Comparison of ENCODE assay signal across 16 cellular contexts in the genomic region with DNA sequence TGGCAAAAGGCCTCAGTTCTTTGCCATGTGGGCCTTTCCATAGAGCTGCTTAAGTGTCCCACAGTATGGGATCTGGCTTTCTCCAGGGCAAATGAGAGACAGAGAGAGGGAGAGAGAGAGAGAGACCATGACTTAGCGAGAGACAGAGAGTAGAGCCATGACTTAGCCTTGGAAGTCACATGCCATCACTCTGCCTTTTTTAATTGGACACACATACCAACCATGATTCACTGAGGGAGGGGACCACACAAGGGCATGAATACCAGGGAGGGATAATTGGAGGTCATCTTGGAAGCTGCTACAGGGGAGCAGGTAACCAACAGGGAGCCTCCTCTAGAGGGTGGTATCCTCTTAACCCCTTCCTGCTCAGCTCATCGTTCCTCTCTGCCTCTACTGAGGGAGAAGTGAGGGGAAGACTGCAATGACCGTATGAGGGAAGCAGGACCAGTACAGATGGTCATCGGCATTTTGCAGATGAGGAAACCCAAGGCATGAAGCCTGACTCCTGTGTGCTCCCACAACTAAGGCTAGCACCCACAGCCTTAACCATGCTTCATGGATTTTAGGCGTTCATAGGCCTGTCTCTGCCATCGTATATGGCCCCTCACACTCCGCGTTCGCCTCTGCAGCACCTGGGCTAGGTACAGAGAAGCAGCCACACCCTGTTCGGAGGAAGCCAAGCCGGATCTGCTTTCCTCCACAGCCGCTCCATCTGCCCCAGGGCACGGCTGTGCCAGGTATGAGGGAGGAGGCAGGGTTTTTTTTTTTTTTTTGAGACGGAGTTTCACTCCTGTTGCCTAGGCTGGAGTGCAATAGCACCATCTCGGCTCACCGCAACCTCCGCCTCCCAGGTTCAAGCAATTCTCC. TPM values are rescaled to one million over a fixed set of nuclear protein-coding genes. Genes with fewer than 3 reads are reported as not detected.
DNase-seq lines count a peak whose midpoint lies in the region; ATAC-seq, FAIRE-seq and TF ChIP-seq lines count a peak whose summit lies in the region.
"Had no signal": no experiment of that assay in that cellular context is flagged by ENCODE, and none has a peak within 500 bp of the region (broad histone marks: within the 10 kb centered on the region; RNA-seq: fewer than 3 reads in every experiment).

No MANE protein-coding gene starts in this region.

- POLR2A ChIA-PET in activated CD8-positive, alpha-beta T cell treated with anti-CD3 and anti-CD28 coated beads for 36 hours (lab: Charles Lee): interaction anchor here (0.6 kb wide), 1 partner anchor 146 kb away, joined by 3 read pairs; no protein-coding TSS in a partner anchor

- no peaks in the 10 kb centered on the region for H3K27me3 ChIP-seq in keratinocyte (ENCODE audit: control insufficient read depth, extremely low read depth, insufficient read depth, low read length)
- H3K27me3 ChIP-seq in thoracic aorta (replicated peaks; ENCODE audit: insufficient read depth): no peaks in the 10 kb centered on the region
- no peaks in the 10 kb centered on the region for H3K27me3 ChIP-seq in effector memory CD4-positive, alpha-beta T cell (replicated peaks; ENCODE audit: control insufficient read depth, insufficient read depth, low read length, poor library complexity, severe bottlenecking)
- H3K27me3 ChIP-seq: heart left ventricle had no signal

- CTCF ChIA-PET in activated CD8-positive, alpha-beta T cell treated with anti-CD3 and anti-CD28 coated beads for 36 hours (lab: Charles Lee): interaction anchor here (0.8 to 4.9 kb wide), 3 partner anchors 18 to 162 kb away, joined by 3 to 27 read pairs (median 22); no protein-coding TSS in a partner anchor

- FAIRE-seq in keratinocyte (lab: Jason Lieb, UNC): peak; percentile 81

- H3K27me3 Mint-ChIP-seq in activated T-cell treated with anti-CD3 and anti-CD28 coated beads, Interleukin-2, amount 50 U/mL, for 24 hours: no peaks in the 10 kb centered on the region
- no peaks in the 10 kb centered on the region for H3K27me3 Mint-ChIP-seq in activated T-cell treated with anti-CD3 and anti-CD28 coated beads, Interleukin-2, amount 50 U/mL, for 4 hours (ENCODE audit: low read depth)
- H3K27me3 Mint-ChIP-seq in activated CD8-positive, alpha-beta T cell treated with anti-CD3 and anti-CD28 coated beads for 36 hours: no peaks in the 10 kb centered on the region

- dilution Hi-C loops in keratinocyte (cut with MboI; ENCODE audit: extremely low pct_ligation_motif_present, low sequenced_read_pairs): no loop called here

- no peak overlapping the region for H2AFZ ChIP-seq in keratinocyte (ENCODE audit: control insufficient read depth, low read length)

- no peaks in the 10 kb centered on the region for H3K9me1 ChIP-seq in keratinocyte (ENCODE audit: control insufficient read depth, extremely low read depth, insufficient read depth, low read length)

- H3K27ac ChIP-seq in keratinocyte (ENCODE audit: control insufficient read depth, insufficient read depth, low read length) (peak overlapping the region; percentile 25), thoracic aorta (peak overlapping the region; percentile 21 to 29)
- H3K27ac ChIP-seq in effector memory CD4-positive, alpha-beta T cell (ENCODE audit: insufficient read depth, low read length, poor library complexity, severe bottlenecking): no peak overlapping the region

- H3K27ac Mint-ChIP-seq in activated T-cell treated with anti-CD3 and anti-CD28 coated beads, Interleukin-2, amount 50 U/mL, for 24 hours: peak overlapping the region; percentile 7
- H3K27ac Mint-ChIP-seq in activated CD8-positive, alpha-beta T cell treated with anti-CD3 and anti-CD28 coated beads for 36 hours: peak overlapping the region; percentile 32

- H3K9ac ChIP-seq in keratinocyte (ENCODE audit: control insufficient read depth, extremely low read depth, insufficient read depth, low read length): no peak overlapping the region

- peaks cover 20% of the 10 kb centered on the region for H3K4me1 Mint-ChIP-seq in activated T-cell treated with anti-CD3 and anti-CD28 coated beads, Interleukin-2, amount 50 U/mL, for 24 hours (ENCODE audit: low read depth)
- peaks cover 17% of the 10 kb centered on the region for H3K4me1 Mint-ChIP-seq in activated T-cell treated with anti-CD3 and anti-CD28 coated beads, Interleukin-2, amount 50 U/mL, for 4 hours (ENCODE audit: low read depth)
- H3K4me1 Mint-ChIP-seq in activated CD8-positive, alpha-beta T cell treated with anti-CD3 and anti-CD28 coated beads for 36 hours (ENCODE audit: low read depth): peaks cover 16% of the 10 kb centered on the region

- no peak for ATAC-seq in activated T-cell treated with anti-CD3 and anti-CD28 coated beads, Interleukin-2, amount 50 U/mL, for 4 hours
- no peak for ATAC-seq in activated CD8-positive, alpha-beta T cell treated with anti-CD3 and anti-CD28 coated beads for 36 hours
- no peak for ATAC-seq in thoracic aorta (ENCODE audit: insufficient number of reproducible peaks, low FRiP score, low read depth)
- ATAC-seq in GM19351 (IDR thresholded peaks at IDR 0.05; ENCODE audit: unreplicated experiment): no peak
- ATAC-seq: HCT116 had no signal

- no peak overlapping the region for H3K4me3 Mint-ChIP-seq in activated T-cell treated with anti-CD3 and anti-CD28 coated beads, Interleukin-2, amount 50 U/mL, for 24 hours
- no peak overlapping the region for H3K4me3 Mint-ChIP-seq in activated T-cell treated with anti-CD3 and anti-CD28 coated beads, Interleukin-2, amount 50 U/mL, for 4 hours
- no peak overlapping the region for H3K4me3 Mint-ChIP-seq in activated CD8-positive, alpha-beta T cell treated with anti-CD3 and anti-CD28 coated beads for 36 hours

- peaks cover 0 to 5% of the 10 kb centered on the region in 2 experiments for H3K36me3 ChIP-seq in keratinocyte (ENCODE audit: control insufficient read depth in 2 of 2, extremely low read depth in 1 of 2, insufficient read depth in 2 of 2, low read length in 2 of 2)
- no peaks in the 10 kb centered on the region for H3K36me3 ChIP-seq in thoracic aorta
- H3K36me3 ChIP-seq in effector memory CD4-positive, alpha-beta T cell (ENCODE audit: control insufficient read depth, insufficient read depth, low read length): peaks cover 27% of the 10 kb centered on the region

- no peaks in the 10 kb centered on the region for H3K9me3 Mint-ChIP-seq in activated T-cell treated with anti-CD3 and anti-CD28 coated beads, Interleukin-2, amount 50 U/mL, for 24 hours
- H3K9me3 Mint-ChIP-seq in activated T-cell treated with anti-CD3 and anti-CD28 coated beads, Interleukin-2, amount 50 U/mL, for 4 hours: no peaks in the 10 kb centered on the region
- no peaks in the 10 kb centered on the region for H3K9me3 Mint-ChIP-seq in activated CD8-positive, alpha-beta T cell treated with anti-CD3 and anti-CD28 coated beads for 36 hours

- intact Hi-C loops in activated CD8-positive, alpha-beta T cell treated with anti-CD3 and anti-CD28 coated beads for 36 hours (cut with micrococcal nuclease): no loop called here

- no peaks in the 10 kb centered on the region for H3K79me2 ChIP-seq in keratinocyte (ENCODE audit: control insufficient read depth, insufficient read depth, low read length)

- no peaks in the 10 kb centered on the region for H4K20me1 ChIP-seq in keratinocyte (ENCODE audit: control insufficient read depth, extremely low read depth, insufficient read depth, low read length)

- peaks cover 29% of the 10 kb centered on the region for H3K36me3 Mint-ChIP-seq in activated T-cell treated with anti-CD3 and anti-CD28 coated beads, Interleukin-2, amount 50 U/mL, for 24 hours (ENCODE audit: low read depth)
- H3K36me3 Mint-ChIP-seq in activated T-cell treated with anti-CD3 and anti-CD28 coated beads, Interleukin-2, amount 50 U/mL, for 4 hours (ENCODE audit: insufficient read depth): peaks cover 17% of the 10 kb centered on the region
- H3K36me3 Mint-ChIP-seq in activated CD8-positive, alpha-beta T cell treated with anti-CD3 and anti-CD28 coated beads for 36 hours (ENCODE audit: low read depth): peaks cover 3% of the 10 kb centered on the region

- no peak overlapping the region for H3K4me3 ChIP-seq in keratinocyte (ENCODE audit: control insufficient read depth in 2 of 3, extremely low read depth in 1 of 3, insufficient read depth in 2 of 3, low read depth in 1 of 3, low read length in 3 of 3)
- H3K4me3 ChIP-seq in thoracic aorta: no peak overlapping the region
- H3K4me3 ChIP-seq in effector memory CD4-positive, alpha-beta T cell (ENCODE audit: insufficient read depth, low read depth, low read length, poor library complexity, severe bottlenecking): no peak overlapping the region
- H3K4me3 ChIP-seq: heart left ventricle had no signal

- TF ChIP-seq CTCF in activated CD8-positive, alpha-beta T cell treated with anti-CD3 and anti-CD28 coated beads for 36 hours (IDR thresholded peaks at IDR 0.05): no peak
- TF ChIP-seq CTCF in keratinocyte (optimal IDR thresholded peaks at IDR 0.05 in 1 of 3, IDR thresholded peaks at IDR 0.05 in 1 of 3, conservative IDR thresholded peaks at IDR 0.05 in 1 of 3; ENCODE audit: extremely low read depth in 1 of 3, insufficient read depth in 2 of 3, low read length in 3 of 3) (no peak), thoracic aorta (IDR thresholded peaks at IDR 0.05) (no peak)

- H3K4me2 ChIP-seq in keratinocyte (ENCODE audit: control insufficient read depth, extremely low read depth, insufficient read depth, low read depth, low read length): peak overlapping the region; percentile 65

- H3K9me3 ChIP-seq in keratinocyte (ENCODE audit: control insufficient read depth, low read depth, low read length) (no peaks in the 10 kb centered on the region), thoracic aorta (no peaks in the 10 kb centered on the region)
- H3K9me3 ChIP-seq in effector memory CD4-positive, alpha-beta T cell (ENCODE audit: control insufficient read depth, low read length): no peaks in the 10 kb centered on the region
- H3K9me3 ChIP-seq: heart left ventricle had no signal

- no peak for DNase-seq in activated T-cell treated with anti-CD3 and anti-CD28 coated beads, Interleukin-2, amount 50 U/mL, for 24 hours
- DNase-seq in activated T-cell treated with anti-CD3 and anti-CD28 coated beads, Interleukin-2, amount 50 U/mL, for 4 hours: no peak
- DNase-seq in activated CD8-positive, alpha-beta T cell treated with anti-CD3 and anti-CD28 coated beads for 36 hours: no peak
- DNase-seq in keratinocyte (ENCODE audit: low read depth, low spot score) (peak; percentile 78), thoracic aorta (ENCODE audit: low spot score) (no peak), NCI-H82 (lab: John Stamatoyannopoulos, UW) (no peak)
- no peak for DNase-seq in effector memory CD4-positive, alpha-beta T cell
- DNase-seq: activated CD4-positive, alpha-beta T cell treated with anti-CD3 and anti-CD28 coated beads for 4 hours; activated naive CD4-positive, alpha-beta T cell treated with Interleukin-2 at 50 U/mL for 16 hours; cortex of kidney; GDM1; heart left ventricle; Karpas-422; SHP77 treated with DMSO at 0.1 percent for 48 hours had no signal

- H3K4me1 ChIP-seq in keratinocyte (ENCODE audit: control insufficient read depth, extremely low read depth, insufficient read depth, low read length) (peaks cover 49% of the 10 kb centered on the region), thoracic aorta (ENCODE audit: control insufficient read depth in 1 of 2, low read depth in 2 of 2) (peaks cover 35 to 59% of the 10 kb centered on the region in 2 donors)
- H3K4me1 ChIP-seq in effector memory CD4-positive, alpha-beta T cell (ENCODE audit: control insufficient read depth, insufficient read depth, low read length, poor library complexity, severe bottlenecking): peaks cover under 1% of the 10 kb centered on the region

RNA-seq across cellular contexts. Expression of a gene that starts 38.6 kb away (rescaled TPM):
- total RNA-seq in activated T-cell treated with anti-CD3 and anti-CD28 coated beads, Interleukin-2, amount 50 U/mL, for 4 hours: 10 to 100 TPM; 42.5 to 50.9 (median 46.3) TPM
- 10 to 100 TPM; 35.3 to 35.8 TPM for total RNA-seq in activated CD8-positive, alpha-beta T cell treated with anti-CD3 and anti-CD28 coated beads for 36 hours
- 8.7 to 11.5 TPM (median 9.3 TPM) in 3 replicates for polyA plus RNA-seq in keratinocyte
- 13.9 TPM for polyA plus RNA-seq in keratinocyte (2011; ENCODE audit: low read depth)
- polyA plus RNA-seq in keratinocyte (2011; cell fraction: cytosol; rRNA removed): 9.2 and 17.8 TPM in 2 replicates
- 32.8 and 43.7 TPM in 2 replicates for polyA plus RNA-seq in keratinocyte (2011; cell fraction: nucleus; rRNA removed)
- 19.5 and 20.9 TPM in 2 replicates for polyA plus RNA-seq in keratinocyte (2012; ENCODE audit: low replicate concordance)
- polyA minus RNA-seq in keratinocyte: 7.3 to 38.8 TPM (median 10.3 TPM) in 3 replicates
- polyA minus RNA-seq in keratinocyte (2011; cell fraction: cytosol; rRNA and poly(A)+ RNA removed): 25.7 TPM
- 18.3 and 27.6 TPM in 2 replicates for polyA minus RNA-seq in keratinocyte (2011; cell fraction: nucleus; rRNA and poly(A)+ RNA removed)
- 100 to 1,000 TPM in 1 of 2 donors, 10 to 100 TPM in 1; 76.1 to 101 TPM for total RNA-seq in thoracic aorta
